In the genomic region with DNA sequence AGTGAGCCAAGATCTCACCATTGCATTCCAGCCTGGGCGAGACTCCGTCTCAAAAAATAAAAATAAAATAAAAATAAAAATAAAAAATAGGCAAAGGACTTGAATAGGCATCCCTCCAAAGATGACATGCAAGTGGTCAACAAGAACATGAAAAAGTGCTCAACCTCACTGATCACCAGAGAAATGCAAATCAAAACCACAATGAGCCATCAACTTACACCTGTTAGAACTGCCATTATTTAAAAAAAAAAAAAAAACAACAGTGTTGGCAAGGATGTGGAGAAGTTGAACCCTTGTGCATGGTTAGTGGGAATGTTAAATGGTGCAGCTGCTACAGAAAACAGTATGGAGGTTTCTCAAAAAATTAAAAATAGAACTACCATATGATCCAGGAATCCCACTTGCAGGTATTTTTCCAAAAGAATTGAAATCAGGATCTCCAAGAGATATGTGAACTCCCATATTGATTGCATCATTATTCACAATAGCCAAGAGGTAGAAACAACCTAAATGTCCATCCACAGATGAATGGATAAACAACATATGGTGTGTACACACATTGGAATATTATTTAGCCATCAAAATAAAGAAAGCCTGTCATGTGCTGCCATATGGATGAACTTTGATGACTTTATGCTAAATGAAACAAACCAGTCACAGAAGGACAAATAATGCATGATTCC, we compare ENCODE assay signal across 24 cellular contexts. TPM values are rescaled to one million over a fixed set of nuclear protein-coding genes. Genes with fewer than 3 reads are reported as not detected.
DNase-seq lines count a peak whose midpoint lies in the region; ATAC-seq, FAIRE-seq and TF ChIP-seq lines count a peak whose summit lies in the region.
"Had no signal": no experiment of that assay in that cellular context is flagged by ENCODE, and none has a peak within 500 bp of the region (broad histone marks: within the 10 kb centered on the region; RNA-seq: fewer than 3 reads in every experiment).

No MANE protein-coding gene starts in this region.

- ATAC-seq in GM19395 (IDR thresholded peaks at IDR 0.05; ENCODE audit: unreplicated experiment): peak; percentile 53
- peak; percentile 36 for ATAC-seq in HG03108 (IDR thresholded peaks at IDR 0.05; ENCODE audit: unreplicated experiment)
- ATAC-seq: activated CD4-positive, alpha-beta T cell treated with anti-CD3 and anti-CD28 coated beads for 36 hours; effector memory CD8-positive, alpha-beta T cell had no signal

- FAIRE-seq in GM12891 (lab: Jason Lieb, UNC): no peak

- H3K79me2 ChIP-seq in OCI-LY1 (ENCODE audit: insufficient read depth, low read length): no peaks in the 10 kb centered on the region
- H3K79me2 ChIP-seq: hepatocyte had no signal

- H3K9me3 ChIP-seq in OCI-LY1 (ENCODE audit: low read length): no peaks in the 10 kb centered on the region
- H3K9me3 ChIP-seq in prostate gland: no peaks in the 10 kb centered on the region
- H3K9me3 ChIP-seq: HAP-1, SJSA1, vagina had no signal

- H2AFZ ChIP-seq in OCI-LY1 (ENCODE audit: low read length): no peak overlapping the region
- H2AFZ ChIP-seq: hepatocyte, neural progenitor cell had no signal

- intact Hi-C loops in prostate gland (cut with DNase I): no loop called here

- peak overlapping the region; percentile 12; the same call in 1 of the 2 replicates for H3K4me2 ChIP-seq in OCI-LY1 (ENCODE audit: low read length)
- H3K4me2 ChIP-seq: hepatocyte, neural progenitor cell had no signal

- H3F3A ChIP-seq in OCI-LY1 (ENCODE audit: insufficient read depth, low read length): peaks cover 5% of the 10 kb centered on the region; the same call in 1 of the 2 replicates

- no peak for TF ChIP-seq CTCF in OCI-LY1 (IDR thresholded peaks at IDR 0.05; ENCODE audit: low read length)
- TF ChIP-seq CTCF in prostate gland (IDR thresholded peaks at IDR 0.05): no peak

- H3K4me1 ChIP-seq in OCI-LY1 (ENCODE audit: insufficient read depth, low read length, severe bottlenecking) (peaks cover 87% of the 10 kb centered on the region), prostate gland (replicated peaks) (no peaks in the 10 kb centered on the region)
- H3K4me1 ChIP-seq: HAP-1, SJSA1, vagina had no signal

- H3K4me3 ChIP-seq in OCI-LY1 (ENCODE audit: low read depth, low read length, poor library complexity, severe bottlenecking) (no peak overlapping the region), prostate gland (no peak overlapping the region)
- H3K4me3 ChIP-seq: HAP-1, hepatocyte, neural progenitor cell, SJSA1, vagina had no signal

- H3K36me3 ChIP-seq in OCI-LY1 (ENCODE audit: insufficient read depth, low read length) (no peaks in the 10 kb centered on the region), prostate gland (no peaks in the 10 kb centered on the region)
- H3K36me3 ChIP-seq: HAP-1, neural progenitor cell, SJSA1, vagina had no signal

- 94% methylated on average over 2 of the region's 2 CpGs for WGBS in prostate gland

- H4K20me1 ChIP-seq in OCI-LY1 (ENCODE audit: insufficient read depth, low read length): no peaks in the 10 kb centered on the region

- H3K27me3 ChIP-seq in OCI-LY1 (ENCODE audit: insufficient read depth, low read length): no peaks in the 10 kb centered on the region
- H3K27me3 ChIP-seq in prostate gland (replicated peaks; ENCODE audit: insufficient read depth): no peaks in the 10 kb centered on the region
- H3K27me3 ChIP-seq: hepatocyte, neural progenitor cell, SJSA1, vagina had no signal

- peak overlapping the region; percentile 100 for H3K27ac ChIP-seq in OCI-LY1 (ENCODE audit: low read depth, low read length, poor library complexity, severe bottlenecking)
- H3K27ac ChIP-seq in prostate gland: no peak overlapping the region
- H3K27ac ChIP-seq: hepatocyte, neural progenitor cell, SJSA1, vagina had no signal

- no peaks in the 10 kb centered on the region for H3K9me2 ChIP-seq in OCI-LY1 (ENCODE audit: low read depth, low read length)

- DNase-seq in GM12891 (ENCODE audit: insufficient read length, low spot score) (no peak), prostate gland (ENCODE audit: low spot score) (no peak), UCSD-AML1 (lab: John Stamatoyannopoulos, UW; ENCODE audit: unreplicated experiment) (no peak), GOT3 (lab: John Stamatoyannopoulos, UW) (no peak), KG1 (lab: John Stamatoyannopoulos, UW) (no peak)
- DNase-seq: activated CD4-positive, alpha-beta T cell treated with anti-CD3 and anti-CD28 coated beads for 36 hours; activated CD8-positive, alpha-beta memory T cell treated with anti-CD3 and anti-CD28 coated beads, Interleukin-2, amount 50 U/mL, for 48 hours; activated naive CD4-positive, alpha-beta T cell; anterior cingulate cortex; cerebellar nuclear complex; effector memory CD8-positive, alpha-beta T cell; NCI-H187; NCI-H510A; OCI-M1; T-helper 9 cell had no signal

- no peak overlapping the region; the same call in 1 of the 2 replicates for H3K9ac ChIP-seq in OCI-LY1 (ENCODE audit: low read length)
- H3K9ac ChIP-seq: neural progenitor cell had no signal

- TF ChIP-seq POLR2A in GM12891 (IDR thresholded peaks at IDR 0.05; ENCODE audit: low read depth, low read length) (no peak), prostate gland (IDR thresholded peaks at IDR 0.05) (no peak)

TF ChIP-seq in GM12891, 5 proteins besides CTCF, POLR2A, EP300 and RAD21:
- TF ChIP-seq POU2F2 (IDR thresholded peaks at IDR 0.05; ENCODE audit: low read depth, low read length) (0 out of 2 replicates have a peak, but pooled peaks have one; percentile 56), SPI1 (IDR thresholded peaks at IDR 0.05; ENCODE audit: low read depth, low read length) (no peak), PAX5 (IDR thresholded peaks at IDR 0.05; ENCODE audit: insufficient read depth, low read length, severe bottlenecking) (no peak)

RNA-seq across cellular contexts. Expression of gene C20orf203, which starts 2.8 kb away (rescaled TPM):
- not detected for polyA plus RNA-seq in GM12891 (2012; ENCODE audit: low read depth, missing spikeins)
- under 1 TPM; 0.14 to 0.51 TPM for total RNA-seq in prostate gland
- total RNA-seq: activated CD4-positive, alpha-beta T cell treated with anti-CD3 and anti-CD28 coated beads for 36 hours; hepatocyte; mesenteric fat pad; SJSA1; vagina had no signal
- polyA plus RNA-seq: hepatocyte had no signal
